ENCODE assay signal across 13 cellular contexts in genomic region chr2:136006658-136007057, GRCh38. TPM values are rescaled to one million over a fixed set of nuclear protein-coding genes. Genes with fewer than 3 reads are reported as not detected.
DNase-seq lines count a peak whose midpoint lies in the region; FAIRE-seq and TF ChIP-seq lines count a peak whose summit lies in the region.
"Had no signal": no experiment of that assay in that cellular context is flagged by ENCODE, and none has a peak within 500 bp of the region (broad histone marks: within the 10 kb centered on the region; RNA-seq: fewer than 3 reads in every experiment).

No MANE protein-coding gene starts in this region.

- H3K4me1 Mint-ChIP-seq in activated CD4-positive, alpha-beta memory T cell treated with anti-CD3 and anti-CD28 coated beads for 36 hours (ENCODE audit: low read depth), result peaks cover 47% of the 10 kb centered on the region

- no peak overlapping the region for H3K4me2 ChIP-seq in MM.1S (ENCODE audit: low read depth, low read length)

- no peaks in the 10 kb centered on the region for H3K27me3 Mint-ChIP-seq in activated CD4-positive, alpha-beta memory T cell treated with anti-CD3 and anti-CD28 coated beads for 36 hours
- H3K27me3 Mint-ChIP-seq: activated naive CD4-positive, alpha-beta T cell treated with anti-CD3 and anti-CD28 coated beads, Interleukin-2, amount 50 U/mL, for 24 hours had no signal

- CTCF ChIA-PET in activated CD4-positive, alpha-beta memory T cell treated with anti-CD3 and anti-CD28 coated beads for 36 hours (lab: Charles Lee), result interaction anchor here (1.4 to 1.6 kb wide), 2 partner anchors 10 to 93 kb away, joined by 5 to 9 read pairs; no protein-coding TSS in a partner anchor
- CTCF ChIA-PET in A673 (lab: Charles Lee), result no interaction called here

- H3K36me3 ChIP-seq in MM.1S (replicated peaks; ENCODE audit: insufficient read depth, low read length) (no peaks in the 10 kb centered on the region), A673 (ENCODE audit: insufficient read depth, low read length, poor library complexity, severe bottlenecking) (no peaks in the 10 kb centered on the region)
- H3K36me3 ChIP-seq: vagina had no signal

- H3K79me2 ChIP-seq in MM.1S (ENCODE audit: low read length), result no peaks in the 10 kb centered on the region

- H3K27ac Mint-ChIP-seq in activated CD4-positive, alpha-beta memory T cell treated with anti-CD3 and anti-CD28 coated beads for 36 hours, result peak overlapping the region; percentile 31

- peak; percentile 89 for FAIRE-seq in H54 (lab: Jason Lieb, UNC)
- FAIRE-seq: RCC 7860 had no signal

- H3K9me3 ChIP-seq in MM.1S (replicated peaks; ENCODE audit: insufficient read depth, low read length) (no peaks in the 10 kb centered on the region), A673 (ENCODE audit: low read depth, low read length, poor library complexity, severe bottlenecking) (no peaks in the 10 kb centered on the region)
- H3K9me3 ChIP-seq: vagina had no signal

- H4K20me1 ChIP-seq in MM.1S (ENCODE audit: insufficient read depth, low read length), result no peaks in the 10 kb centered on the region

- H3K9ac ChIP-seq in MM.1S (ENCODE audit: low read length), result no peak overlapping the region

- DNase-seq in AG10803 (ENCODE audit: low read depth) (peak; percentile 43), H54 (ENCODE audit: insufficient read length, low spot score) (peak; percentile 9), kidney tubule cell (ENCODE audit: low spot score) (peak; percentile 90), germinal center (ENCODE audit: low spot score) (no peak), MM.1S (no peak), A673 (ENCODE audit: low spot score) (no peak)
- DNase-seq in activated CD4-positive, alpha-beta memory T cell treated with anti-CD3 and anti-CD28 coated beads for 36 hours, result no peak
- DNase-seq in activated CD4-positive, alpha-beta T cell treated with anti-CD3 and anti-CD28 coated beads for 4 hours, result no peak
- DNase-seq: NCI-H1092 treated with DMSO at 0.1 percent for 48 hours; stimulated activated CD4-positive, alpha-beta T cell treated with anti-CD3 and anti-CD28 coated beads, Interleukin-2, amount 100 ng/mL, for 24 hours had no signal

- POLR2A ChIA-PET in activated CD4-positive, alpha-beta memory T cell treated with anti-CD3 and anti-CD28 coated beads for 36 hours (lab: Charles Lee), result interaction anchor here (0.8 to 2.2 kb wide), 7 partner anchors 15 to 376 kb away, joined by 3 to 15 read pairs (median 6); partner anchors contain the start of gene DARS1
- POLR2A ChIA-PET in A673 (lab: Charles Lee; ENCODE audit: low non-redundant PET), result no interaction called here

- H3K9me3 Mint-ChIP-seq in activated CD4-positive, alpha-beta memory T cell treated with anti-CD3 and anti-CD28 coated beads for 36 hours, result no peaks in the 10 kb centered on the region
- H3K9me3 Mint-ChIP-seq: activated naive CD4-positive, alpha-beta T cell treated with anti-CD3 and anti-CD28 coated beads, Interleukin-2, amount 50 U/mL, for 24 hours had no signal

- H3K27me3 ChIP-seq in MM.1S (replicated peaks; ENCODE audit: insufficient read depth, low read length) (no peaks in the 10 kb centered on the region), A673 (replicated peaks; ENCODE audit: insufficient read depth, low read depth, low read length, poor library complexity) (no peaks in the 10 kb centered on the region)
- H3K27me3 ChIP-seq: vagina had no signal

- H3K4me3 ChIP-seq in AG10803 (ENCODE audit: low read length) (no peak overlapping the region), MM.1S (ENCODE audit: low read length) (no peak overlapping the region), A673 (ENCODE audit: low read depth, low read length, poor library complexity, severe bottlenecking) (no peak overlapping the region)
- H3K4me3 ChIP-seq: vagina had no signal

- TF ChIP-seq CTCF in AG10803 (conservative IDR thresholded peaks at IDR 0.05; ENCODE audit: low read length) (no peak), MM.1S (IDR thresholded peaks at IDR 0.05; ENCODE audit: low read length) (no peak), A673 (conservative IDR thresholded peaks at IDR 0.05; ENCODE audit: low read depth, low read length) (no peak)

- no TSS peak for BruUV-seq in A673 (replicated peaks; lab: Mats Ljungman, UMichigan)

- no peak overlapping the region for H3K4me3 Mint-ChIP-seq in activated CD4-positive, alpha-beta memory T cell treated with anti-CD3 and anti-CD28 coated beads for 36 hours
- H3K4me3 Mint-ChIP-seq: activated naive CD4-positive, alpha-beta T cell treated with anti-CD3 and anti-CD28 coated beads, Interleukin-2, amount 50 U/mL, for 24 hours had no signal

- H3K27ac ChIP-seq in MM.1S (ENCODE audit: low read length) (no peak overlapping the region), A673 (ENCODE audit: low read depth, low read length, poor library complexity, severe bottlenecking) (no peak overlapping the region)
- H3K27ac ChIP-seq: vagina had no signal

- H3F3A ChIP-seq in MM.1S (ENCODE audit: insufficient read depth, low read length), result no peaks in the 10 kb centered on the region

- intact Hi-C loops in activated CD4-positive, alpha-beta memory T cell treated with anti-CD3 and anti-CD28 coated beads for 36 hours (cut with micrococcal nuclease), result loop anchor here (5.0 kb wide), 3 partner anchors 206 to 321 kb away; no protein-coding TSS in a partner anchor
- intact Hi-C loops in A673 (cut with micrococcal nuclease; ENCODE audit: unreplicated experiment), result no loop called here

- TF ChIP-seq POLR2A in H54 (IDR thresholded peaks at IDR 0.05; ENCODE audit: low read depth, low read length), result no peak

- no peak overlapping the region for H2AFZ ChIP-seq in MM.1S (ENCODE audit: low read length)

- H3K9me2 ChIP-seq in MM.1S (replicated peaks; ENCODE audit: insufficient read depth, low read length), result no peaks in the 10 kb centered on the region

- peaks cover 5% of the 10 kb centered on the region for H3K36me3 Mint-ChIP-seq in activated CD4-positive, alpha-beta memory T cell treated with anti-CD3 and anti-CD28 coated beads for 36 hours

- H3K4me1 ChIP-seq in MM.1S (ENCODE audit: low read length) (peaks cover 17% of the 10 kb centered on the region), A673 (ENCODE audit: insufficient read depth, low read length, poor library complexity, severe bottlenecking) (no peaks in the 10 kb centered on the region)
- H3K4me1 ChIP-seq: vagina had no signal

RNA-seq across cellular contexts. Expression of gene DARS1, which starts 21.2 kb away (rescaled TPM):
- total RNA-seq in activated CD4-positive, alpha-beta memory T cell treated with anti-CD3 and anti-CD28 coated beads for 36 hours, result 100 to 1,000 TPM; 215 to 218 TPM
- total RNA-seq in A673 (2021), result 61.0 and 63.6 TPM in 2 replicates

Comparison
In these comparisons a context has a peak if more than half of its experiments do, and no peak if none do; other contexts are left out.
1. DNase-seq: peak in AG10803 (single experiment), H54 (single experiment) and kidney tubule cell (single experiment); none in activated CD4-positive, alpha-beta memory T cell treated with anti-CD3 and anti-CD28 coated beads for 36 hours (single experiment), germinal center (single experiment), MM.1S (single experiment), A673 (single experiment) and activated CD4-positive, alpha-beta T cell treated with anti-CD3 and anti-CD28 coated beads for 4 hours (0 of 2).